ENCODE assay signal across 1 cellular context in genomic region chr1:230314142-230314470, GRCh38.
TF ChIP-seq lines count a peak whose summit lies in the region.

No MANE protein-coding gene starts in this region.

TF ChIP-seq in GM23338, 12 proteins besides CTCF, POLR2A, EP300 and RAD21 (continued from another document):
- TF ChIP-seq, protein P1, sequence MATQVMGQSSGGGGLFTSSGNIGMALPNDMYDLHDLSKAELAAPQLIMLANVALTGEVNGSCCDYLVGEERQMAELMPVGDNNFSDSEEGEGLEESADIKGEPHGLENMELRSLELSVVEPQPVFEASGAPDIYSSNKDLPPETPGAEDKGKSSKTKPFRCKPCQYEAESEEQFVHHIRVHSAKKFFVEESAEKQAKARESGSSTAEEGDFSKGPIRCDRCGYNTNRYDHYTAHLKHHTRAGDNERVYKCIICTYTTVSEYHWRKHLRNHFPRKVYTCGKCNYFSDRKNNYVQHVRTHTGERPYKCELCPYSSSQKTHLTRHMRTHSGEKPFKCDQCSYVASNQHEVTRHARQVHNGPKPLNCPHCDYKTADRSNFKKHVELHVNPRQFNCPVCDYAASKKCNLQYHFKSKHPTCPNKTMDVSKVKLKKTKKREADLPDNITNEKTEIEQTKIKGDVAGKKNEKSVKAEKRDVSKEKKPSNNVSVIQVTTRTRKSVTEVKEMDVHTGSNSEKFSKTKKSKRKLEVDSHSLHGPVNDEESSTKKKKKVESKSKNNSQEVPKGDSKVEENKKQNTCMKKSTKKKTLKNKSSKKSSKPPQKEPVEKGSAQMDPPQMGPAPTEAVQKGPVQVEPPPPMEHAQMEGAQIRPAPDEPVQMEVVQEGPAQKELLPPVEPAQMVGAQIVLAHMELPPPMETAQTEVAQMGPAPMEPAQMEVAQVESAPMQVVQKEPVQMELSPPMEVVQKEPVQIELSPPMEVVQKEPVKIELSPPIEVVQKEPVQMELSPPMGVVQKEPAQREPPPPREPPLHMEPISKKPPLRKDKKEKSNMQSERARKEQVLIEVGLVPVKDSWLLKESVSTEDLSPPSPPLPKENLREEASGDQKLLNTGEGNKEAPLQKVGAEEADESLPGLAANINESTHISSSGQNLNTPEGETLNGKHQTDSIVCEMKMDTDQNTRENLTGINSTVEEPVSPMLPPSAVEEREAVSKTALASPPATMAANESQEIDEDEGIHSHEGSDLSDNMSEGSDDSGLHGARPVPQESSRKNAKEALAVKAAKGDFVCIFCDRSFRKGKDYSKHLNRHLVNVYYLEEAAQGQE (IDR thresholded peaks at IDR 0.05; ENCODE audit: unreplicated experiment) = no peak
- TF ChIP-seq, protein P2, sequence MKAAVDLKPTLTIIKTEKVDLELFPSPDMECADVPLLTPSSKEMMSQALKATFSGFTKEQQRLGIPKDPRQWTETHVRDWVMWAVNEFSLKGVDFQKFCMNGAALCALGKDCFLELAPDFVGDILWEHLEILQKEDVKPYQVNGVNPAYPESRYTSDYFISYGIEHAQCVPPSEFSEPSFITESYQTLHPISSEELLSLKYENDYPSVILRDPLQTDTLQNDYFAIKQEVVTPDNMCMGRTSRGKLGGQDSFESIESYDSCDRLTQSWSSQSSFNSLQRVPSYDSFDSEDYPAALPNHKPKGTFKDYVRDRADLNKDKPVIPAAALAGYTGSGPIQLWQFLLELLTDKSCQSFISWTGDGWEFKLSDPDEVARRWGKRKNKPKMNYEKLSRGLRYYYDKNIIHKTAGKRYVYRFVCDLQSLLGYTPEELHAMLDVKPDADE (IDR thresholded peaks at IDR 0.05) = no peak
- no peak for TF ChIP-seq POLR2AphosphoS5 (IDR thresholded peaks at IDR 0.05; ENCODE audit: low read depth)
- TF ChIP-seq ZNF331 (CRISPR knock-in tag; IDR thresholded peaks at IDR 0.05; ENCODE audit: low read depth) = no peak
- no peak for TF ChIP-seq CREB1 (CRISPR knock-in tag; IDR thresholded peaks at IDR 0.05; ENCODE audit: low read depth)
- TF ChIP-seq, protein P3, sequence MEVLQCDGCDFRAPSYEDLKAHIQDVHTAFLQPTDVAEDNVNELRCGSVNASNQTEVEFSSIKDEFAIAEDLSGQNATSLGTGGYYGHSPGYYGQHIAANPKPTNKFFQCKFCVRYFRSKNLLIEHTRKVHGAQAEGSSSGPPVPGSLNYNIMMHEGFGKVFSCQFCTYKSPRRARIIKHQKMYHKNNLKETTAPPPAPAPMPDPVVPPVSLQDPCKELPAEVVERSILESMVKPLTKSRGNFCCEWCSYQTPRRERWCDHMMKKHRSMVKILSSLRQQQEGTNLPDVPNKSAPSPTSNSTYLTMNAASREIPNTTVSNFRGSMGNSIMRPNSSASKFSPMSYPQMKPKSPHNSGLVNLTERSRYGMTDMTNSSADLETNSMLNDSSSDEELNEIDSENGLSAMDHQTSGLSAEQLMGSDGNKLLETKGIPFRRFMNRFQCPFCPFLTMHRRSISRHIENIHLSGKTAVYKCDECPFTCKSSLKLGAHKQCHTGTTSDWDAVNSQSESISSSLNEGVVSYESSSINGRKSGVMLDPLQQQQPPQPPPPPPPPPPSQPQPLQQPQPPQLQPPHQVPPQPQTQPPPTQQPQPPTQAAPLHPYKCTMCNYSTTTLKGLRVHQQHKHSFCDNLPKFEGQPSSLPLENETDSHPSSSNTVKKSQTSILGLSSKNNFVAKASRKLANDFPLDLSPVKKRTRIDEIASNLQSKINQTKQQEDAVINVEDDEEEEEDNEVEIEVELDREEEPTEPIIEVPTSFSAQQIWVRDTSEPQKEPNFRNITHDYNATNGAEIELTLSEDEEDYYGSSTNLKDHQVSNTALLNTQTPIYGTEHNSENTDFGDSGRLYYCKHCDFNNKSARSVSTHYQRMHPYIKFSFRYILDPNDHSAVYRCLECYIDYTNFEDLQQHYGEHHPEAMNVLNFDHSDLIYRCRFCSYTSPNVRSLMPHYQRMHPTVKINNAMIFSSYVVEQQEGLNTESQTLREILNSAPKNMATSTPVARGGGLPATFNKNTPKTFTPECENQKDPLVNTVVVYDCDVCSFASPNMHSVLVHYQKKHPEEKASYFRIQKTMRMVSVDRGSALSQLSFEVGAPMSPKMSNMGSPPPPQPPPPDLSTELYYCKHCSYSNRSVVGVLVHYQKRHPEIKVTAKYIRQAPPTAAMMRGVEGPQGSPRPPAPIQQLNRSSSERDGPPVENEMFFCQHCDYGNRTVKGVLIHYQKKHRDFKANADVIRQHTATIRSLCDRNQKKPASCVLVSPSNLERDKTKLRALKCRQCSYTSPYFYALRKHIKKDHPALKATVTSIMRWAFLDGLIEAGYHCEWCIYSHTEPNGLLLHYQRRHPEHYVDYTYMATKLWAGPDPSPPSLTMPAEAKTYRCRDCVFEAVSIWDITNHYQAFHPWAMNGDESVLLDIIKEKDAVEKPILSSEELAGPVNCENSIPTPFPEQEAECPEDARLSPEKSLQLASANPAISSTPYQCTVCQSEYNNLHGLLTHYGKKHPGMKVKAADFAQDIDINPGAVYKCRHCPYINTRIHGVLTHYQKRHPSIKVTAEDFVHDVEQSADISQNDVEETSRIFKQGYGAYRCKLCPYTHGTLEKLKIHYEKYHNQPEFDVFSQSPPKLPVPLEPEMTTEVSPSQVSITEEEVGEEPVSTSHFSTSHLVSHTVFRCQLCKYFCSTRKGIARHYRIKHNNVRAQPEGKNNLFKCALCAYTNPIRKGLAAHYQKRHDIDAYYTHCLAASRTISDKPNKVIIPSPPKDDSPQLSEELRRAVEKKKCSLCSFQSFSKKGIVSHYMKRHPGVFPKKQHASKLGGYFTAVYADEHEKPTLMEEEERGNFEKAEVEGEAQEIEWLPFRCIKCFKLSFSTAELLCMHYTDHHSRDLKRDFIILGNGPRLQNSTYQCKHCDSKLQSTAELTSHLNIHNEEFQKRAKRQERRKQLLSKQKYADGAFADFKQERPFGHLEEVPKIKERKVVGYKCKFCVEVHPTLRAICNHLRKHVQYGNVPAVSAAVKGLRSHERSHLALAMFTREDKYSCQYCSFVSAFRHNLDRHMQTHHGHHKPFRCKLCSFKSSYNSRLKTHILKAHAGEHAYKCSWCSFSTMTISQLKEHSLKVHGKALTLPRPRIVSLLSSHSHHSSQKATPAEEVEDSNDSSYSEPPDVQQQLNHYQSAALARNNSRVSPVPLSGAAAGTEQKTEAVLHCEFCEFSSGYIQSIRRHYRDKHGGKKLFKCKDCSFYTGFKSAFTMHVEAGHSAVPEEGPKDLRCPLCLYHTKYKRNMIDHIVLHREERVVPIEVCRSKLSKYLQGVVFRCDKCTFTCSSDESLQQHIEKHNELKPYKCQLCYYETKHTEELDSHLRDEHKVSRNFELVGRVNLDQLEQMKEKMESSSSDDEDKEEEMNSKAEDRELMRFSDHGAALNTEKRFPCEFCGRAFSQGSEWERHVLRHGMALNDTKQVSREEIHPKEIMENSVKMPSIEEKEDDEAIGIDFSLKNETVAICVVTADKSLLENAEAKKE (CRISPR knock-in tag; IDR thresholded peaks at IDR 0.05) = no peak
- no peak for TF ChIP-seq EZH2 (IDR thresholded peaks at IDR 0.05; ENCODE audit: low read depth, unreplicated experiment)
- TF ChIP-seq JUNB (IDR thresholded peaks at IDR 0.05; ENCODE audit: unreplicated experiment) = no peak
- TF ChIP-seq NANOG (IDR thresholded peaks at IDR 0.05; ENCODE audit: borderline replicate concordance) = no peak
